Comparison of ENCODE assay signal across 9 cellular contexts in the genomic region with DNA sequence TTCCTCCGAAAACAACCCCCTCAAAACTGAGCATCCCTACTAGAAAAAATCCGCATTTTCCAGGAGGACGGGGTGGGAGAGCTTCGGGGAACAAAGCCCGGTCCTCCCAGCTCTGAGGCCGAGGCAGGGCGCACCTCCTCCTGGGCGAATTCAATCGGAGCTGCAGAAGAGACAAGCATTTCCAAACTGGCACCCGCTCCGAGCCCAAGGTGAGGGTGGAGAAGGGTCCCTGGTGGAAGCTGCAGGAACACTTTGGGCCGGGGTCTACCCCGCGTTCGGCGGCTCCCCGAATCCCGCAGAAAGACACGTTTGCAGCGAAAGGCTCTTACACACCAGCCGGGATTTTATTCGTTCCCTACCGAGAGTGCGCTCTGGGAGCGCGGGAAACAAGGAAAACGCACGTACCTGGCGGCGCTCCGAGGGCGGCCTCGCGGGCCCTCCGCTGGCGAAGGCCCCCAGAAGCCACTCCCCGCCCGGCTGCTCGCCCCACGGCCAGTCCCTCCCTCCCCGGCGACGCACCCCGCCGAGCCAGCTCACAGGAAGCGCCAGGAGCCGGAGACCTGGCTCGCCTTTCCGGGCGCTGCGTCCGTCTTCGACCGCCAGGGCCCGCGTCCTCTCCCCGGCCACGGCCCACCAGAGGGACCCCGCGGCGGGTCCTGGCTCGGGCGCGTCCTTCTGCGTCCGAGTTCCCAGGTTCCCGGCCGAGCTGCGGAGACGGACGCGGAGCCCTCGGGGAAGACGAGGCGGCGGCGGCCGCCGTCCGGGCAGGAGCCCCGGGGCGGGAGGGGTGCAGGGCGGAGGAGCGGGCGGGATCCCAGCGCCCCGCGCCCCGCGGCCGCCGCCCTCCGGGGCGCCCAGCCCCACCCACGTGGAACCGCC. TPM values are rescaled to one million over a fixed set of nuclear protein-coding genes. Genes with fewer than 3 reads are reported as not detected.
DNase-seq lines count a peak whose midpoint lies in the region; ATAC-seq, FAIRE-seq and TF ChIP-seq lines count a peak whose summit lies in the region.
"Had no signal": no experiment of that assay in that cellular context is flagged by ENCODE, and none has a peak within 500 bp of the region (broad histone marks: within the 10 kb centered on the region; RNA-seq: fewer than 3 reads in every experiment).

No MANE protein-coding gene starts in this region.

- no peak overlapping the region for H3K27ac Mint-ChIP-seq in activated naive CD4-positive, alpha-beta T cell treated with anti-CD3 and anti-CD28 coated beads, Interleukin-2, amount 50 U/mL, for 72 hours

- ATAC-seq in activated naive CD4-positive, alpha-beta T cell treated with anti-CD3 and anti-CD28 coated beads, Interleukin-2, amount 50 U/mL, for 72 hours: peak; percentile 63 to 64

- no peak for FAIRE-seq in urothelium cell line (lab: Jason Lieb, UNC)
- FAIRE-seq: islet of Langerhans had no signal

- TF ChIP-seq CTCF in GM20000 (IDR thresholded peaks at IDR 0.05; ENCODE audit: extremely low read depth, missing control alignments): no peak

- DNase-seq in DMS 273 treated with DMSO at 0.1 percent for 48 hours (lab: John Stamatoyannopoulos, UW) (peak; percentile 74), GM20000 (ENCODE audit: low spot score) (peak; percentile 94), HT-29 (ENCODE audit: low spot score) (peak; percentile 89), OCI-M1 (lab: John Stamatoyannopoulos, UW) (peak; percentile 17), germinal center (ENCODE audit: low spot score) (peak; percentile 69), nucleus accumbens (lab: John Stamatoyannopoulos, UW) (peak in 45 of 56 donors; percentile 27 to 82 (median 66)), urothelium cell line (ENCODE audit: low spot score) (peak; percentile 91)
- peak; percentile 66 to 67 for DNase-seq in activated naive CD4-positive, alpha-beta T cell treated with anti-CD3 and anti-CD28 coated beads, Interleukin-2, amount 50 U/mL, for 72 hours (ENCODE audit: low spot score in 2 of 2)

- H3K36me3 Mint-ChIP-seq in activated naive CD4-positive, alpha-beta T cell treated with anti-CD3 and anti-CD28 coated beads, Interleukin-2, amount 50 U/mL, for 72 hours: peaks cover 5 to 6% of the 10 kb centered on the region in 2 donors

- no peaks in the 10 kb centered on the region for H3K9me3 Mint-ChIP-seq in activated naive CD4-positive, alpha-beta T cell treated with anti-CD3 and anti-CD28 coated beads, Interleukin-2, amount 50 U/mL, for 72 hours

RNA-seq across cellular contexts. Expression of gene BAHCC1, which starts 49.8 kb away (rescaled TPM):
- total RNA-seq in HT-29 (2014; rRNA removed; shearing (Covaris generic)): 10.4 and 11.6 TPM in 2 replicates
- total RNA-seq in activated naive CD4-positive, alpha-beta T cell treated with anti-CD3 and anti-CD28 coated beads, Interleukin-2, amount 50 U/mL, for 72 hours: under 1 TPM in 1 of 2 donors, not detected in 1; 0.16 TPM

RNA-seq across cellular contexts. Expression of gene SLC38A10, which starts 50.3 kb away (rescaled TPM):
- 109 and 116 TPM in 2 replicates for total RNA-seq in HT-29 (2014; rRNA removed; shearing (Covaris generic))
- 10 to 100 TPM; 19.9 to 72.0 TPM for total RNA-seq in activated naive CD4-positive, alpha-beta T cell treated with anti-CD3 and anti-CD28 coated beads, Interleukin-2, amount 50 U/mL, for 72 hours

Comparison
In these comparisons a context has a peak if more than half of its experiments do, and no peak if none do; other contexts are left out.
1. Peak in every context shown above with its lines: DNase-seq and ATAC-seq.
2. DNase-seq: peak in every context shown above with its lines; median percentile 94 in GM20000; 91 in urothelium cell line; 89 in HT-29; 74 in DMS 273 treated with DMSO at 0.1 percent for 48 hours; 69 in germinal center; 66 in activated naive CD4-positive, alpha-beta T cell treated with anti-CD3 and anti-CD28 coated beads, Interleukin-2, amount 50 U/mL, for 72 hours; 66 in nucleus accumbens; 17 in OCI-M1.